ENCODE assay signal across 11 cellular contexts in genomic region chr20:9616455-9616805, GRCh38.
DNase-seq lines count a peak whose midpoint lies in the region; ATAC-seq and TF ChIP-seq lines count a peak whose summit lies in the region.
"Had no signal": no experiment of that assay in that cellular context is flagged by ENCODE, and none has a peak within 500 bp of the region (broad histone marks: within the 10 kb centered on the region; RNA-seq: fewer than 3 reads in every experiment).

No MANE protein-coding gene starts in this region.

- no peaks in the 10 kb centered on the region for H3K36me3 ChIP-seq in Loucy (ENCODE audit: insufficient read depth, low read length)

- 0 out of 2 replicates have a peak overlapping the region, but pooled peaks have one; percentile 22 for H2AFZ ChIP-seq in Loucy (ENCODE audit: low read length)

- H3K4me3 ChIP-seq in Loucy (ENCODE audit: low read length, poor library complexity, severe bottlenecking) = no peak overlapping the region
- H3K4me3 ChIP-seq: coronary artery had no signal

- H3K4me1 ChIP-seq in Loucy (ENCODE audit: insufficient read depth, low read length, poor library complexity, severe bottlenecking) = peaks cover 10% of the 10 kb centered on the region

- no peak overlapping the region for H3K9ac ChIP-seq in Loucy (ENCODE audit: low read depth, low read length, poor library complexity, severe bottlenecking)

- H3K9me2 ChIP-seq in Loucy (replicated peaks; ENCODE audit: low read depth, low read length) = no peaks in the 10 kb centered on the region

- no peaks in the 10 kb centered on the region for H3K9me3 Mint-ChIP-seq in activated T-cell treated with anti-CD3 and anti-CD28 coated beads, Interleukin-2, amount 50 U/mL, for 4 hours

- TF ChIP-seq CTCF in Loucy (conservative IDR thresholded peaks at IDR 0.05; ENCODE audit: low read length) = no peak

- peaks cover under 1% of the 10 kb centered on the region for H3K27me3 Mint-ChIP-seq in activated T-cell treated with anti-CD3 and anti-CD28 coated beads, Interleukin-2, amount 50 U/mL, for 4 hours (ENCODE audit: low read depth)

- ATAC-seq in GM18498 (IDR thresholded peaks at IDR 0.05; ENCODE audit: unreplicated experiment) (peak; percentile 17), GM19463 (IDR thresholded peaks at IDR 0.05; ENCODE audit: unreplicated experiment) (peak; percentile 7), HG02885 (IDR thresholded peaks at IDR 0.05; ENCODE audit: poor library complexity, unreplicated experiment) (peak; percentile 19), HG03521 (IDR thresholded peaks at IDR 0.05; ENCODE audit: unreplicated experiment) (no peak)
- ATAC-seq in activated T-cell treated with anti-CD3 and anti-CD28 coated beads, Interleukin-2, amount 50 U/mL, for 4 hours = no peak

- H3K4me3 Mint-ChIP-seq in activated T-cell treated with anti-CD3 and anti-CD28 coated beads, Interleukin-2, amount 50 U/mL, for 4 hours = no peak overlapping the region
- H3K4me3 Mint-ChIP-seq: activated B cell treated with CpG ODN at 0.5 μM for 24 hours, memory B cell had no signal

- H3K36me3 Mint-ChIP-seq in activated T-cell treated with anti-CD3 and anti-CD28 coated beads, Interleukin-2, amount 50 U/mL, for 4 hours (ENCODE audit: insufficient read depth) = no peaks in the 10 kb centered on the region
- H3K36me3 Mint-ChIP-seq: memory B cell had no signal

- H3K27me3 ChIP-seq in Loucy (ENCODE audit: insufficient read depth, low read length, poor library complexity, severe bottlenecking) = no peaks in the 10 kb centered on the region

- no peaks in the 10 kb centered on the region for H3K79me2 ChIP-seq in Loucy (ENCODE audit: insufficient read depth, low read length)

- H3F3A ChIP-seq in Loucy (ENCODE audit: low read depth) = no peaks in the 10 kb centered on the region

- no peaks in the 10 kb centered on the region for H3K4me1 Mint-ChIP-seq in activated T-cell treated with anti-CD3 and anti-CD28 coated beads, Interleukin-2, amount 50 U/mL, for 4 hours (ENCODE audit: low read depth)
- H3K4me1 Mint-ChIP-seq: memory B cell had no signal

- H3K9me3 ChIP-seq in Loucy (ENCODE audit: insufficient read depth, low read depth, low read length) = no peaks in the 10 kb centered on the region

- DNase-seq in T-helper 9 cell (no peak), NCI-H2196 treated with DMSO at 0.1 percent for 48 hours (lab: John Stamatoyannopoulos, UW; ENCODE audit: unreplicated experiment) (no peak)
- DNase-seq in activated T-cell treated with anti-CD3 and anti-CD28 coated beads, Interleukin-2, amount 50 U/mL, for 4 hours = no peak
- DNase-seq: activated B cell treated with CpG ODN at 0.5 μM for 24 hours had no signal

- H4K20me1 ChIP-seq in Loucy (ENCODE audit: insufficient read depth, low read length, poor library complexity, severe bottlenecking) = no peaks in the 10 kb centered on the region

- H3K4me2 ChIP-seq in Loucy (ENCODE audit: low read depth, low read length, poor library complexity, severe bottlenecking) = peak overlapping the region; percentile 23

Comparison
In these comparisons a context has a peak if more than half of its experiments do, and no peak if none do; other contexts are left out.
1. ATAC-seq: peak in GM18498 (single experiment), GM19463 (single experiment) and HG02885 (single experiment); none in activated T-cell treated with anti-CD3 and anti-CD28 coated beads, Interleukin-2, amount 50 U/mL, for 4 hours (0 of 2) and HG03521 (single experiment).